ENCODE assay signal across 9 cellular contexts in the genomic region with DNA sequence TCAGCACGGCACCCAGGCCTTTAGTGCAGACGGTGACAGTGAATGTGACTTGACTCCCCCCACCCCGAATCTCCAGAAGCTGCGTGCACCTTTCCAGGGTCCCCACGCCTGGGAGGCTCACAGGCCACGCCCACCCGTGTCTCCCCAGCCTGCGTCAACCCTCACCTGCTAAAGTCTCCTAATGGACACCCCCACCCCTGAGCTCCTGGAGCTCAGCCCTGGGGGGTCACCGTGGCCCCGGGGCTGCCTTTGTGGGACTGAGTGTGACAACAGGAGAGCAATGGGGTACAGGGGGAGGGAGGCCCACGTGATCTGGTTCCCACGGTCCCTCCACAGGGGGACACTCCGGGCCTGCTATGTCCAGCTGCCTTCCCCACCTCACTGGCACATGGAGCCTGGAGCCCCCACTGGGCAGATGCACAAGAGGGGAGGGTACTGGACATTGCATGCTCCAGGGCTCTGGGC. TPM values are rescaled to one million over a fixed set of nuclear protein-coding genes. Genes with fewer than 3 reads are reported as not detected.
DNase-seq lines count a peak whose midpoint lies in the region; ATAC-seq and TF ChIP-seq lines count a peak whose summit lies in the region.
"Had no signal": no experiment of that assay in that cellular context is flagged by ENCODE, and none has a peak within 500 bp of the region (broad histone marks: within the 10 kb centered on the region; RNA-seq: fewer than 3 reads in every experiment).

No MANE protein-coding gene starts in this region.

- WGBS in thymus, result 93% methylated on average over 13 of the region's 13 CpGs

- TF ChIP-seq CTCF in left lung (IDR thresholded peaks at IDR 0.05), result no peak

- H3K36me3 ChIP-seq in left lung (no peaks in the 10 kb centered on the region), thymus (ENCODE audit: control insufficient read depth, insufficient read depth) (peaks cover 15% of the 10 kb centered on the region)

- no peaks in the 10 kb centered on the region for H3K36me3 Mint-ChIP-seq in activated T-cell treated with anti-CD3 and anti-CD28 coated beads, Interleukin-2, amount 50 U/mL, for 4 hours (ENCODE audit: insufficient read depth)
- H3K36me3 Mint-ChIP-seq in activated CD4-positive, alpha-beta memory T cell treated with anti-CD3 and anti-CD28 coated beads, Interleukin-2, amount 10 ng/mL, durations not matched to agents 7 days and 5 days (ENCODE audit: low read depth), result no peaks in the 10 kb centered on the region

- no peak for DNase-seq in activated T-cell treated with anti-CD3 and anti-CD28 coated beads, Interleukin-2, amount 50 U/mL, for 4 hours
- DNase-seq in activated T-cell treated with anti-CD3 and anti-CD28 coated beads, Interleukin-2, amount 50 U/mL, for 48 hours, result no peak
- DNase-seq in activated CD4-positive, alpha-beta memory T cell treated with anti-CD3 and anti-CD28 coated beads, Interleukin-2, amount 10 ng/mL, durations not matched to agents 7 days and 5 days, result no peak
- DNase-seq in left lung, result no peak
- DNase-seq in OCI-M1 (lab: John Stamatoyannopoulos, UW), result no peak
- no peak for DNase-seq in head of caudate nucleus
- DNase-seq: amniotic stem cell had no signal

- H3K4me3 ChIP-seq in left lung, result peak overlapping the region in 1 of 2 donors; percentile 37
- peak overlapping the region; percentile 61 for H3K4me3 ChIP-seq in thymus (ENCODE audit: low read length)

- H3K27ac ChIP-seq in left lung (peak overlapping the region; percentile 84 to 87), thymus (ENCODE audit: low read depth) (peak overlapping the region; percentile 95)

- intact Hi-C loops in left lung (cut with DNase I), result no loop called here
- intact Hi-C loops in head of caudate nucleus (cut with DNase I), result no loop called here

- ATAC-seq in activated T-cell treated with anti-CD3 and anti-CD28 coated beads, Interleukin-2, amount 50 U/mL, for 4 hours, result no peak
- ATAC-seq in left lung, result no peak
- ATAC-seq in HG03095 (IDR thresholded peaks at IDR 0.05; ENCODE audit: unreplicated experiment), result no peak

- H3K27ac Mint-ChIP-seq in activated CD4-positive, alpha-beta memory T cell treated with anti-CD3 and anti-CD28 coated beads, Interleukin-2, amount 10 ng/mL, durations not matched to agents 7 days and 5 days, result peak overlapping the region; percentile 94

- POLR2A ChIA-PET in activated CD4-positive, alpha-beta memory T cell treated with anti-CD3 and anti-CD28 coated beads, Interleukin-2, amount 10 ng/mL, durations not matched to agents 7 days and 5 days (lab: Charles Lee), result interaction anchor here (1.0 to 3.9 kb wide), 7 partner anchors 9 to 159 kb away, joined by 3 to 21 read pairs (median 6); partner anchors contain the start of genes CENPX, DCXR and LRRC45

- H3K27me3 Mint-ChIP-seq in activated T-cell treated with anti-CD3 and anti-CD28 coated beads, Interleukin-2, amount 50 U/mL, for 4 hours (ENCODE audit: low read depth), result no peaks in the 10 kb centered on the region
- H3K27me3 Mint-ChIP-seq in activated CD4-positive, alpha-beta memory T cell treated with anti-CD3 and anti-CD28 coated beads, Interleukin-2, amount 10 ng/mL, durations not matched to agents 7 days and 5 days, result no peaks in the 10 kb centered on the region

- peak overlapping the region; percentile 86 for H3K4me3 Mint-ChIP-seq in activated T-cell treated with anti-CD3 and anti-CD28 coated beads, Interleukin-2, amount 50 U/mL, for 4 hours
- H3K4me3 Mint-ChIP-seq in activated CD4-positive, alpha-beta memory T cell treated with anti-CD3 and anti-CD28 coated beads, Interleukin-2, amount 10 ng/mL, durations not matched to agents 7 days and 5 days, result peak overlapping the region; percentile 84

- peaks cover 28% of the 10 kb centered on the region for H3K4me1 Mint-ChIP-seq in activated T-cell treated with anti-CD3 and anti-CD28 coated beads, Interleukin-2, amount 50 U/mL, for 4 hours (ENCODE audit: low read depth)
- H3K4me1 Mint-ChIP-seq in activated CD4-positive, alpha-beta memory T cell treated with anti-CD3 and anti-CD28 coated beads, Interleukin-2, amount 10 ng/mL, durations not matched to agents 7 days and 5 days, result peaks cover 43% of the 10 kb centered on the region

- H3K9me3 ChIP-seq in left lung (no peaks in the 10 kb centered on the region), thymus (ENCODE audit: control insufficient read depth) (no peaks in the 10 kb centered on the region)

- H3K4me1 ChIP-seq in left lung, result peaks cover 28 to 65% of the 10 kb centered on the region in 2 donors
- H3K4me1 ChIP-seq in thymus (ENCODE audit: control insufficient read depth, insufficient read depth, low read length), result peaks cover 27% of the 10 kb centered on the region

- H3K9me3 Mint-ChIP-seq in activated T-cell treated with anti-CD3 and anti-CD28 coated beads, Interleukin-2, amount 50 U/mL, for 4 hours, result no peaks in the 10 kb centered on the region
- no peaks in the 10 kb centered on the region for H3K9me3 Mint-ChIP-seq in activated CD4-positive, alpha-beta memory T cell treated with anti-CD3 and anti-CD28 coated beads, Interleukin-2, amount 10 ng/mL, durations not matched to agents 7 days and 5 days

- no peaks in the 10 kb centered on the region for H3K27me3 ChIP-seq in left lung
- no peaks in the 10 kb centered on the region for H3K27me3 ChIP-seq in thymus (ENCODE audit: control insufficient read depth, insufficient read depth)

- CTCF ChIA-PET in activated CD4-positive, alpha-beta memory T cell treated with anti-CD3 and anti-CD28 coated beads, Interleukin-2, amount 10 ng/mL, durations not matched to agents 7 days and 5 days (lab: Charles Lee), result interaction anchor here (0.6 to 2.1 kb wide), 8 partner anchors 12 to 226 kb away, joined by 3 to 13 read pairs (median 4); partner anchors contain the start of gene DCXR

RNA-seq across cellular contexts. Expression of gene FASN, which starts 7.4 kb away (rescaled TPM):
- total RNA-seq in activated T-cell treated with anti-CD3 and anti-CD28 coated beads, Interleukin-2, amount 50 U/mL, for 4 hours, result 100 to 1,000 TPM; 365 to 468 (median 403) TPM
- total RNA-seq in activated CD4-positive, alpha-beta memory T cell treated with anti-CD3 and anti-CD28 coated beads, Interleukin-2, amount 10 ng/mL, durations not matched to agents 7 days and 5 days, result 100 to 1,000 TPM; 181 to 191 TPM
- total RNA-seq in left lung, result 100 to 1,000 TPM; 288 to 550 TPM
- polyA plus RNA-seq in thymus, result 19.0 TPM

RNA-seq across cellular contexts. Expression of gene DUS1L, which starts 39.8 kb away (rescaled TPM):
- total RNA-seq in activated T-cell treated with anti-CD3 and anti-CD28 coated beads, Interleukin-2, amount 50 U/mL, for 4 hours, result 100 to 1,000 TPM; 323 to 369 (median 326) TPM
- total RNA-seq in activated CD4-positive, alpha-beta memory T cell treated with anti-CD3 and anti-CD28 coated beads, Interleukin-2, amount 10 ng/mL, durations not matched to agents 7 days and 5 days, result 10 to 100 TPM; 98.8 to 99.3 TPM
- total RNA-seq in left lung, result 100 to 1,000 TPM; 102 to 103 TPM
- polyA plus RNA-seq in thymus, result 147 TPM

RNA-seq across cellular contexts. Expression of gene GPS1, which starts 53.8 kb away (rescaled TPM):
- total RNA-seq in activated T-cell treated with anti-CD3 and anti-CD28 coated beads, Interleukin-2, amount 50 U/mL, for 4 hours, result 100 to 1,000 TPM; 172 to 183 (median 177) TPM
- 10 to 100 TPM; 69.0 to 75.6 TPM for total RNA-seq in activated CD4-positive, alpha-beta memory T cell treated with anti-CD3 and anti-CD28 coated beads, Interleukin-2, amount 10 ng/mL, durations not matched to agents 7 days and 5 days
- 100 to 1,000 TPM in 1 of 2 donors, 10 to 100 TPM in 1; 75.3 to 101 TPM for total RNA-seq in left lung
- 98.3 TPM for polyA plus RNA-seq in thymus

RNA-seq across cellular contexts. Expression of gene RFNG, which starts 53.8 kb away (rescaled TPM):
- total RNA-seq in activated T-cell treated with anti-CD3 and anti-CD28 coated beads, Interleukin-2, amount 50 U/mL, for 4 hours, result 10 to 100 TPM; 20.3 to 21.5 (median 20.4) TPM
- total RNA-seq in activated CD4-positive, alpha-beta memory T cell treated with anti-CD3 and anti-CD28 coated beads, Interleukin-2, amount 10 ng/mL, durations not matched to agents 7 days and 5 days, result 10 to 100 TPM; 26.3 to 28.4 TPM
- total RNA-seq in left lung, result 10 to 100 TPM; 29.3 to 44.9 TPM
- polyA plus RNA-seq in thymus, result 45.4 TPM
